ENCODE assay signal across 1 cellular context in genomic region chr2:75516378-75517122, GRCh38.
TF ChIP-seq lines count a peak whose summit lies in the region.

No MANE protein-coding gene starts in this region.

TF ChIP-seq in GM23338, 12 proteins besides CTCF, POLR2A, EP300 and RAD21 (continued from another document):
- TF ChIP-seq REST (IDR thresholded peaks at IDR 0.05; ENCODE audit: unreplicated experiment): no peak
